ENCODE assay signal across 8 cellular contexts in genomic region chr6:41683460-41684310, GRCh38. TPM values are rescaled to one million over a fixed set of nuclear protein-coding genes. Genes with fewer than 3 reads are reported as not detected.
DNase-seq lines count a peak whose midpoint lies in the region; ATAC-seq and TF ChIP-seq lines count a peak whose summit lies in the region.

No MANE protein-coding gene starts in this region.

- DNase-seq in CD1c-positive myeloid dendritic cell (ENCODE audit: extremely low spot score) (peak; percentile 78), KBM-7 (peak; percentile 74), glutamatergic neuron (peak; percentile 88), osteocyte (ENCODE audit: extremely low spot score, unreplicated experiment) (peak; percentile 92)

- no peaks in the 10 kb centered on the region for H3K36me3 Mint-ChIP-seq in activated naive CD4-positive, alpha-beta T cell treated with anti-CD3 and anti-CD28 coated beads, Interleukin-2, amount 50 U/mL, for 24 hours
- H3K36me3 Mint-ChIP-seq in glutamatergic neuron (ENCODE audit: unreplicated experiment) = no peaks in the 10 kb centered on the region
- no peaks in the 10 kb centered on the region for H3K36me3 Mint-ChIP-seq in osteocyte (ENCODE audit: unreplicated experiment)

- H3K27me3 Mint-ChIP-seq in activated naive CD4-positive, alpha-beta T cell treated with anti-CD3 and anti-CD28 coated beads, Interleukin-2, amount 50 U/mL, for 24 hours = no peaks in the 10 kb centered on the region
- peaks cover 4% of the 10 kb centered on the region for H3K27me3 Mint-ChIP-seq in glutamatergic neuron (ENCODE audit: unreplicated experiment)
- H3K27me3 Mint-ChIP-seq in osteocyte (ENCODE audit: unreplicated experiment) = no peaks in the 10 kb centered on the region

- peak overlapping the region; percentile 82 for H3K4me3 Mint-ChIP-seq in activated naive CD4-positive, alpha-beta T cell treated with anti-CD3 and anti-CD28 coated beads, Interleukin-2, amount 50 U/mL, for 24 hours
- H3K4me3 Mint-ChIP-seq in glutamatergic neuron (ENCODE audit: unreplicated experiment) = no peak overlapping the region
- H3K4me3 Mint-ChIP-seq in osteocyte (ENCODE audit: unreplicated experiment) = no peak overlapping the region

- in situ Hi-C loops in KBM-7 (cut with MboI; ENCODE audit: low pct_unique_long_range_greater_than_20kb, low sequenced_read_pairs) = no loop called here

- TF ChIP-seq CTCF in glutamatergic neuron (IDR thresholded peaks at IDR 0.05; ENCODE audit: partially characterized antibody, unreplicated experiment) (peak; percentile 89), osteocyte (IDR thresholded peaks at IDR 0.05) (peak; percentile 96)

- no peaks in the 10 kb centered on the region for H3K9me3 Mint-ChIP-seq in activated naive CD4-positive, alpha-beta T cell treated with anti-CD3 and anti-CD28 coated beads, Interleukin-2, amount 50 U/mL, for 24 hours
- H3K9me3 Mint-ChIP-seq in glutamatergic neuron (ENCODE audit: unreplicated experiment) (no peaks in the 10 kb centered on the region), osteocyte (ENCODE audit: unreplicated experiment) (no peaks in the 10 kb centered on the region)

- H3K27ac Mint-ChIP-seq in activated naive CD4-positive, alpha-beta T cell treated with anti-CD3 and anti-CD28 coated beads, Interleukin-2, amount 50 U/mL, for 24 hours = peak overlapping the region; percentile 77
- H3K27ac Mint-ChIP-seq in glutamatergic neuron (ENCODE audit: unreplicated experiment) (no peak overlapping the region), osteocyte (ENCODE audit: unreplicated experiment) (no peak overlapping the region)

- peak; percentile 55 for ATAC-seq in GM19467 (IDR thresholded peaks at IDR 0.05; ENCODE audit: unreplicated experiment)
- peak; percentile 90 for ATAC-seq in SK-N-SH treated with all-trans-retinoic acid at 6 μM for 48 hours

- peaks cover 14% of the 10 kb centered on the region for H3K4me1 Mint-ChIP-seq in activated naive CD4-positive, alpha-beta T cell treated with anti-CD3 and anti-CD28 coated beads, Interleukin-2, amount 50 U/mL, for 24 hours
- H3K4me1 Mint-ChIP-seq in glutamatergic neuron (ENCODE audit: low read depth, unreplicated experiment) (peaks cover 10% of the 10 kb centered on the region), osteocyte (ENCODE audit: unreplicated experiment) (peaks cover 19% of the 10 kb centered on the region)

- H3K27ac ChIP-seq in temporal lobe (ENCODE audit: low read depth, low read length) = peak overlapping the region; percentile 88

TF ChIP-seq in SK-N-SH treated with all-trans-retinoic acid at 6 μM for 48 hours, 23 proteins besides CTCF, POLR2A, EP300 and RAD21:
- TF ChIP-seq GLIS3 (CRISPR knock-in tag; IDR thresholded peaks at IDR 0.05) = no peak
- TF ChIP-seq ZFP30 (CRISPR knock-in tag; IDR thresholded peaks at IDR 0.05) = no peak
- TF ChIP-seq TOX (CRISPR knock-in tag; IDR thresholded peaks at IDR 0.05; ENCODE audit: borderline replicate concordance) = no peak
- TF ChIP-seq ZNF70 (CRISPR knock-in tag; IDR thresholded peaks at IDR 0.05) = no peak
- TF ChIP-seq CSRNP3 (CRISPR knock-in tag; IDR thresholded peaks at IDR 0.05) = no peak
- no peak for TF ChIP-seq TSHZ2 (CRISPR knock-in tag; IDR thresholded peaks at IDR 0.05)
- TF ChIP-seq SNAI2 (CRISPR knock-in tag; IDR thresholded peaks at IDR 0.05) = no peak
- TF ChIP-seq POU6F1 (CRISPR knock-in tag; IDR thresholded peaks at IDR 0.05; ENCODE audit: borderline replicate concordance, low read depth) = no peak
- no peak for TF ChIP-seq PATZ1 (CRISPR knock-in tag; IDR thresholded peaks at IDR 0.05; ENCODE audit: borderline replicate concordance)
- TF ChIP-seq ESRRG (CRISPR knock-in tag; IDR thresholded peaks at IDR 0.05) = no peak
- no peak for TF ChIP-seq OSR1 (CRISPR knock-in tag; IDR thresholded peaks at IDR 0.05)
- no peak for TF ChIP-seq ISL1 (CRISPR knock-in tag; IDR thresholded peaks at IDR 0.05)
- no peak for TF ChIP-seq PPARA (CRISPR knock-in tag; IDR thresholded peaks at IDR 0.05; ENCODE audit: borderline replicate concordance)
- TF ChIP-seq CREB5 (CRISPR knock-in tag; IDR thresholded peaks at IDR 0.05; ENCODE audit: low read depth) = no peak

RNA-seq across cellular contexts. Expression of gene MDFI, which starts 45.4 kb away (rescaled TPM):
- 7.9 TPM for total RNA-seq in glutamatergic neuron (ENCODE audit: unreplicated experiment)
- total RNA-seq in osteocyte = 74.1 and 75.9 TPM in 2 replicates
- total RNA-seq in temporal lobe = 8.4 TPM

RNA-seq across cellular contexts. Expression of gene TFEB, which starts 51.7 kb away (rescaled TPM):
- 3.1 TPM for total RNA-seq in glutamatergic neuron (ENCODE audit: unreplicated experiment)
- total RNA-seq in osteocyte = 8.9 and 11.1 TPM in 2 replicates
- 2.7 TPM for total RNA-seq in temporal lobe

Comparison
In these comparisons a context has a peak if more than half of its experiments do, and no peak if none do; other contexts are left out.
1. Peak in every context shown above with its lines: DNase-seq, ATAC-seq and H3K27ac ChIP-seq.